1 cellular context compared by ENCODE assay signal in genomic region chr17:76104896-76105231, GRCh38.
TF ChIP-seq lines count a peak whose summit lies in the region.

No MANE protein-coding gene starts in this region.

TF ChIP-seq in IMR-90, 13 proteins besides CTCF, POLR2A, EP300 and RAD21:
- no peak for TF ChIP-seq CHD1 (IDR thresholded peaks at IDR 0.05; ENCODE audit: low read depth, low read length)
- no peak for TF ChIP-seq RFX5 (IDR thresholded peaks at IDR 0.05; ENCODE audit: low read depth, low read length)
- no peak for TF ChIP-seq FOS (IDR thresholded peaks at IDR 0.05; ENCODE audit: low read depth, low read length)
- no peak for TF ChIP-seq ELK1 (IDR thresholded peaks at IDR 0.05; ENCODE audit: borderline replicate concordance, low read depth, low read length)
- TF ChIP-seq MAFK (IDR thresholded peaks at IDR 0.05; ENCODE audit: low read depth, low read length), result no peak
- no peak for TF ChIP-seq SMC3 (IDR thresholded peaks at IDR 0.05; ENCODE audit: low read depth, low read length)
- TF ChIP-seq BHLHE40 (IDR thresholded peaks at IDR 0.05; ENCODE audit: low read depth, low read length), result no peak
- TF ChIP-seq MXI1 (IDR thresholded peaks at IDR 0.05; ENCODE audit: borderline replicate concordance, low read depth, low read length), result no peak
- no peak for TF ChIP-seq RCOR1 (IDR thresholded peaks at IDR 0.05; ENCODE audit: insufficient replicate concordance, low read length)
- no peak for TF ChIP-seq USF2 (IDR thresholded peaks at IDR 0.05; ENCODE audit: low read depth, low read length)
- no peak for TF ChIP-seq CEBPB (IDR thresholded peaks at IDR 0.05; ENCODE audit: low read depth, low read length)
- no peak for TF ChIP-seq MAZ (IDR thresholded peaks at IDR 0.05; ENCODE audit: borderline replicate concordance, low read depth, low read length)
- TF ChIP-seq NFE2L2 (IDR thresholded peaks at IDR 0.05; ENCODE audit: low read depth, low read length), result no peak
TF ChIP-seq in IMR-90: peak in this region for 0.
